In the genomic region with DNA sequence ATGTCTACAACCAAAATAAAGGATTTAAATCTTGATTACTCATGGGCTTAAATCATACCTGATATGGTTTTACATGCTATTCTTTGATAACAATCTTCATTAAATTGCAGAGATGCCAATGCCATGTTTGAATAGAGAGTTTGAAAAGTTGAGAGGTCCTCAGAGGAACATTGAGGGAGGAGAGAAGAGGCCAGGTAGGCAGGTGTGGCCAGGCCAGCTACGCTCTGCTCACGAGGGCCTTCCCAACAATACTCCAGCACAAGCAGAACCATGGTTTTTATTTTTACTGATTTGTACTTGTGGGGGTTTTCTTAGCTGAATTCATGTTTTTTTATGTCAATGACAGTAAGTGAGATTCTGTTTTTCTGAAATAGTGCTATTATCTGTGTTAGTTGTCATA, we compare ENCODE assay signal across 25 cellular contexts.
"Had no signal": no experiment of that assay in that cellular context is flagged by ENCODE, and none has a peak within 500 bp of the region (broad histone marks: within the 10 kb centered on the region; RNA-seq: fewer than 3 reads in every experiment).

No MANE protein-coding gene starts in this region.

- H3K9me3 ChIP-seq: colonic mucosa, esophagus muscularis mucosa, esophagus squamous epithelium, gastrocnemius medialis, gastroesophageal sphincter, heart left ventricle, heart right ventricle had no signal

- H3K4me1 Mint-ChIP-seq: endodermal cell had no signal

- H3K27me3 ChIP-seq: colonic mucosa, dorsolateral prefrontal cortex, esophagus muscularis mucosa, esophagus squamous epithelium, foreskin keratinocyte, gastrocnemius medialis, gastroesophageal sphincter, heart left ventricle, heart right ventricle had no signal

- DNase-seq: colonic mucosa; cortex of kidney; dermis blood vessel endothelial cell; dorsolateral prefrontal cortex; effector CD4-positive, alpha-beta T cell; effector CD8-positive, alpha-beta T cell; effector memory CD4-positive, alpha-beta T cell; effector memory CD8-positive, alpha-beta T cell; endodermal cell; erythroblast; esophagus squamous epithelium; foreskin fibroblast; foreskin keratinocyte; foreskin melanocyte; gastrocnemius medialis; glutamatergic neuron; head of caudate nucleus; heart left ventricle; heart right ventricle had no signal

- H3K27ac Mint-ChIP-seq: dendritic cell treated with granulocyte-macrophage colony-stimulating factor and Interleukin-4, amounts not matched to agents 40 ng/mL and 50 ng/mL, for 4 days; effector memory CD8-positive, alpha-beta T cell; endodermal cell had no signal

- H3K4me3 Mint-ChIP-seq: dendritic cell treated with granulocyte-macrophage colony-stimulating factor and Interleukin-4, amounts not matched to agents 40 ng/mL and 50 ng/mL, for 4 days; effector memory CD8-positive, alpha-beta T cell; endodermal cell had no signal

- ATAC-seq: effector memory CD8-positive, alpha-beta T cell; esophagus mucosa; foreskin keratinocyte; gastrocnemius medialis; gastroesophageal sphincter; heart left ventricle; heart right ventricle had no signal

- H3K27ac ChIP-seq: colonic mucosa, coronary artery, dorsolateral prefrontal cortex, epithelial cell of prostate, esophagus muscularis mucosa, esophagus squamous epithelium, foreskin keratinocyte, gastrocnemius medialis, gastroesophageal sphincter, heart left ventricle, heart right ventricle had no signal

- H3K36me3 ChIP-seq: colonic mucosa, esophagus muscularis mucosa, esophagus squamous epithelium, gastrocnemius medialis had no signal

- H3K4me1 ChIP-seq: colonic mucosa, esophagus muscularis mucosa, esophagus squamous epithelium, foreskin keratinocyte, gastrocnemius medialis, gastroesophageal sphincter, heart left ventricle, heart right ventricle had no signal

- H3K9me3 Mint-ChIP-seq: dendritic cell treated with granulocyte-macrophage colony-stimulating factor and Interleukin-4, amounts not matched to agents 40 ng/mL and 50 ng/mL, for 4 days; effector memory CD8-positive, alpha-beta T cell had no signal

- H3K4me3 ChIP-seq: colonic mucosa, coronary artery, dorsolateral prefrontal cortex, esophagus muscularis mucosa, esophagus squamous epithelium, gastrocnemius medialis, gastroesophageal sphincter, heart left ventricle, heart right ventricle had no signal
